ENCODE assay signal across 10 cellular contexts in genomic region chr4:27472364-27472763, GRCh38.
"Had no signal": no experiment of that assay in that cellular context is flagged by ENCODE, and none has a peak within 500 bp of the region (broad histone marks: within the 10 kb centered on the region; RNA-seq: fewer than 3 reads in every experiment).

No MANE protein-coding gene starts in this region.

- H3K27ac ChIP-seq: VCaP, WERI-Rb-1 had no signal

- H3K36me3 ChIP-seq: WERI-Rb-1 had no signal

- ATAC-seq: activated CD4-positive, alpha-beta T cell treated with anti-CD3 and anti-CD28 coated beads for 36 hours; activated CD4-positive, CD25-positive, alpha-beta regulatory T cell treated with anti-CD3 and anti-CD28 coated beads, Interleukin-2, amount 50 U/mL, for 24 hours; activated CD8-positive, alpha-beta memory T cell treated with anti-CD3 and anti-CD28 coated beads, Interleukin-2, amount 10 ng/mL, durations not matched to agents 7 days and 5 days; activated CD8-positive, alpha-beta T cell treated with anti-CD3 and anti-CD28 coated beads for 36 hours; activated CD8-positive, alpha-beta T cell treated with anti-CD3 and anti-CD28 coated beads, Interleukin-2, amount 10 ng/mL, durations not matched to agents 7 days and 5 days; T-cell; T-helper 17 cell; WTC11 had no signal
